In genomic region chrX:132218100-132218807, GRCh38 we compare ENCODE assay signal across 8 cellular contexts. TPM values are rescaled to one million over a fixed set of nuclear protein-coding genes. Genes with fewer than 3 reads are reported as not detected.
DNase-seq lines count a peak whose midpoint lies in the region; ATAC-seq and TF ChIP-seq lines count a peak whose summit lies in the region.

No MANE protein-coding gene starts in this region.

- H3K9me3 Mint-ChIP-seq in activated naive CD8-positive, alpha-beta T cell treated with anti-CD3 and anti-CD28 coated beads, Interleukin-2, amount 50 U/mL, for 24 hours: no peaks in the 10 kb centered on the region
- no peaks in the 10 kb centered on the region for H3K9me3 Mint-ChIP-seq in progenitor cell of endocrine pancreas (ENCODE audit: low read depth)

- H3K27ac Mint-ChIP-seq in activated naive CD8-positive, alpha-beta T cell treated with anti-CD3 and anti-CD28 coated beads, Interleukin-2, amount 50 U/mL, for 24 hours: peak overlapping the region; percentile 83
- H3K27ac Mint-ChIP-seq in progenitor cell of endocrine pancreas: peak overlapping the region; percentile 94

- H3K36me3 Mint-ChIP-seq in activated naive CD8-positive, alpha-beta T cell treated with anti-CD3 and anti-CD28 coated beads, Interleukin-2, amount 50 U/mL, for 24 hours (ENCODE audit: low read depth): peaks cover 15% of the 10 kb centered on the region
- H3K36me3 Mint-ChIP-seq in progenitor cell of endocrine pancreas (ENCODE audit: insufficient read depth): peaks cover 12% of the 10 kb centered on the region

- H3K27ac ChIP-seq in left ventricle myocardium inferior (replicated peaks): peak overlapping the region; percentile 96

- peak; percentile 62 for ATAC-seq in HG02678 (IDR thresholded peaks at IDR 0.05; ENCODE audit: unreplicated experiment)
- ATAC-seq in activated naive CD8-positive, alpha-beta T cell treated with anti-CD3 and anti-CD28 coated beads, Interleukin-2, amount 50 U/mL, for 24 hours: peak; percentile 58

- DNase-seq in GM12865 (ENCODE audit: low read depth): peak; percentile 90
- DNase-seq in NCI-H1105 treated with DMSO at 0.1 percent for 48 hours (lab: John Stamatoyannopoulos, UW): peak; percentile 67
- DNase-seq in SW 1271 (lab: John Stamatoyannopoulos, UW): peak; percentile 53 to 76
- peak; percentile 77 for DNase-seq in activated naive CD8-positive, alpha-beta T cell treated with anti-CD3 and anti-CD28 coated beads, Interleukin-2, amount 50 U/mL, for 24 hours
- peak; percentile 75 for DNase-seq in left ventricle myocardium inferior
- DNase-seq in progenitor cell of endocrine pancreas (ENCODE audit: low spot score, unreplicated experiment): peak; percentile 78
- DNase-seq in ureter (ENCODE audit: low spot score): peak; percentile 86

- peaks cover 6% of the 10 kb centered on the region for H3K36me3 ChIP-seq in left ventricle myocardium inferior

- H3K4me1 Mint-ChIP-seq in activated naive CD8-positive, alpha-beta T cell treated with anti-CD3 and anti-CD28 coated beads, Interleukin-2, amount 50 U/mL, for 24 hours: peaks cover 24% of the 10 kb centered on the region
- peaks cover 41% of the 10 kb centered on the region for H3K4me1 Mint-ChIP-seq in progenitor cell of endocrine pancreas (ENCODE audit: low read depth)

- H3K4me3 Mint-ChIP-seq in activated naive CD8-positive, alpha-beta T cell treated with anti-CD3 and anti-CD28 coated beads, Interleukin-2, amount 50 U/mL, for 24 hours: peak overlapping the region; percentile 90
- peak overlapping the region; percentile 96 for H3K4me3 Mint-ChIP-seq in progenitor cell of endocrine pancreas (ENCODE audit: low read depth)

- no peaks in the 10 kb centered on the region for H3K27me3 ChIP-seq in left ventricle myocardium inferior (ENCODE audit: low read depth)

- intact Hi-C loops in left ventricle myocardium inferior (cut with micrococcal nuclease): no loop called here

- H3K4me1 ChIP-seq in left ventricle myocardium inferior: peaks cover 31% of the 10 kb centered on the region

- H3K4me3 ChIP-seq in GM12865 (ENCODE audit: low read depth, low read length): peak overlapping the region; percentile 89
- H3K4me3 ChIP-seq in left ventricle myocardium inferior: peak overlapping the region; percentile 84

- no peaks in the 10 kb centered on the region for H3K27me3 Mint-ChIP-seq in activated naive CD8-positive, alpha-beta T cell treated with anti-CD3 and anti-CD28 coated beads, Interleukin-2, amount 50 U/mL, for 24 hours
- no peaks in the 10 kb centered on the region for H3K27me3 Mint-ChIP-seq in progenitor cell of endocrine pancreas

- TF ChIP-seq CTCF in GM12865 (IDR thresholded peaks at IDR 0.05; ENCODE audit: insufficient read depth, low read depth, low read length, missing control alignments) (no peak), left ventricle myocardium inferior (IDR thresholded peaks at IDR 0.05; ENCODE audit: borderline replicate concordance) (no peak), progenitor cell of endocrine pancreas (IDR thresholded peaks at IDR 0.05; ENCODE audit: unreplicated experiment) (no peak)

- no peaks in the 10 kb centered on the region for H3K9me3 ChIP-seq in left ventricle myocardium inferior (replicated peaks)

RNA-seq across cellular contexts. Expression of gene RAP2C, which starts 1.0 kb away (rescaled TPM):
- total RNA-seq in left ventricle myocardium inferior (15.3 TPM), progenitor cell of endocrine pancreas (48.8 and 57.3 TPM in 2 replicates), ureter (18.6 TPM)

Comparison
In these comparisons a context has a peak if more than half of its experiments do, and no peak if none do; other contexts are left out.
1. Peak in every context shown above with its lines: DNase-seq, ATAC-seq, H3K4me3 ChIP-seq and H3K27ac ChIP-seq.